ENCODE assay signal across 8 cellular contexts in genomic region chr7:47968852-47969774, GRCh38. TPM values are rescaled to one million over a fixed set of nuclear protein-coding genes. Genes with fewer than 3 reads are reported as not detected.
DNase-seq lines count a peak whose midpoint lies in the region; TF ChIP-seq lines count a peak whose summit lies in the region.

No MANE protein-coding gene starts in this region.

- H3K4me3 ChIP-seq in HEK293 (ENCODE audit: low read depth, low read length): no peak overlapping the region
- H3K4me3 ChIP-seq in mammary epithelial cell (replicated peaks in 1 of 3; ENCODE audit: insufficient read depth in 1 of 3, low read depth in 2 of 3, low read length in 3 of 3): no peak overlapping the region
- no peak overlapping the region for H3K4me3 ChIP-seq in kidney epithelial cell (ENCODE audit: low read depth, low read length)

- no peak overlapping the region for H3K4me2 ChIP-seq in mammary epithelial cell (ENCODE audit: insufficient read depth, low read depth, low read length)

- peaks cover 25 to 75% of the 10 kb centered on the region in 2 experiments for H3K36me3 ChIP-seq in HEK293 (ENCODE audit: control insufficient read depth in 2 of 2, insufficient read depth in 1 of 2, low read length in 2 of 2)
- peaks cover 34% of the 10 kb centered on the region for H3K36me3 ChIP-seq in mammary epithelial cell (ENCODE audit: insufficient read depth, low read length)
- peaks cover 7% of the 10 kb centered on the region for H3K36me3 ChIP-seq in kidney epithelial cell (ENCODE audit: control insufficient read depth, insufficient read depth, low read length)

- BruUV-seq in mammary epithelial cell (replicated peaks; lab: Mats Ljungman, UMichigan): no TSS peak

- H3K9ac ChIP-seq in mammary epithelial cell (ENCODE audit: insufficient read depth, low read length): no peak overlapping the region

- H2AFZ ChIP-seq in mammary epithelial cell (ENCODE audit: low read depth, low read length): no peak overlapping the region

- H3K4me1 ChIP-seq in HEK293 (ENCODE audit: control insufficient read depth, insufficient read depth, low read length) (no peaks in the 10 kb centered on the region), mammary epithelial cell (ENCODE audit: insufficient read depth, low read length) (no peaks in the 10 kb centered on the region)

- in situ Hi-C loops in mammary epithelial cell (cut with MboI; ENCODE audit: low sequenced_read_pairs in 2 of 2): no loop called here

- no peaks in the 10 kb centered on the region for H3K27me3 ChIP-seq in mammary epithelial cell (ENCODE audit: insufficient read depth, low read length)
- no peaks in the 10 kb centered on the region for H3K27me3 ChIP-seq in kidney epithelial cell (ENCODE audit: control insufficient read depth, insufficient read depth, low read length)

- CTCF ChIA-PET in HEK293 (lab: Yijun Ruan, JAX) (interaction anchor here (0.6 to 2.7 kb wide), 19 partner anchors 9 to 800 kb away, joined by 3 to 23 read pairs (median 3); partner anchors contain the start of gene PKD1L1), mammary epithelial cell (lab: Charles Lee; ENCODE audit: low non-redundant PET) (interaction anchor here (0.5 to 0.6 kb wide), 2 partner anchors 255 to 731 kb away, joined by 3 read pairs; no protein-coding TSS in a partner anchor)

- WGBS in mammary epithelial cell (ENCODE audit: low coverage, missing lambda C conversion rate): 66% methylated on average over 5 of the region's 5 CpGs

- peak; percentile 4 for DNase-seq in DMS79 treated with DMSO at 0.1 percent for 48 hours (lab: John Stamatoyannopoulos, UW)
- no peak for DNase-seq in DMS79 (lab: John Stamatoyannopoulos, UW)
- DNase-seq in NCI-H1092 treated with DMSO at 0.1 percent for 48 hours (lab: John Stamatoyannopoulos, UW): peak; percentile 67
- DNase-seq in UCSD-AML1 (lab: John Stamatoyannopoulos, UW; ENCODE audit: unreplicated experiment): peak; percentile 22
- DNase-seq in mammary epithelial cell: no peak
- DNase-seq in kidney epithelial cell (ENCODE audit: low read depth): no peak
- DNase-seq in stimulated activated CD4-positive, alpha-beta T cell treated with anti-CD3 and anti-CD28 coated beads, TNF-alpha, amount 100 ng/mL, for 24 hours (ENCODE audit: low read depth in 3 of 3): peak; percentile 22 to 57 (median 24)

- POLR2A ChIA-PET in HEK293 (lab: Yijun Ruan, JAX): interaction anchor here (1.1 kb wide), 1 partner anchor 120 kb away, joined by 7 read pairs; the partner anchor contains the start of gene UPP1

- dilution Hi-C loops in mammary epithelial cell (cut with HindIII; ENCODE audit: low sequenced_read_pairs): no loop called here

- H3K9me3 ChIP-seq in HEK293 (ENCODE audit: control insufficient read depth, insufficient read depth, low read depth, low read length): no peaks in the 10 kb centered on the region
- H3K9me3 ChIP-seq in mammary epithelial cell (replicated peaks; ENCODE audit: insufficient read depth, low read length): no peaks in the 10 kb centered on the region

- TF ChIP-seq CTCF in HEK293 (tag by site-specific recombination; IDR thresholded peaks at IDR 0.05) (0 out of 2 replicates have a peak, but pooled peaks have one; percentile 27), mammary epithelial cell (conservative IDR thresholded peaks at IDR 0.05 in 1 of 2, IDR thresholded peaks at IDR 0.05 in 1 of 2; ENCODE audit: extremely low read depth in 1 of 2, insufficient read depth in 1 of 2, low read depth in 1 of 2, low read length in 2 of 2) (peak; percentile 86 to 94), kidney epithelial cell (IDR thresholded peaks at IDR 0.05; ENCODE audit: insufficient read depth, low read length, poor library complexity, severe bottlenecking) (peak; percentile 88)

- H3K27ac ChIP-seq in HEK293 (ENCODE audit: extremely low read depth, low read depth, low read length): no peak overlapping the region
- H3K27ac ChIP-seq in mammary epithelial cell (ENCODE audit: insufficient read depth, low read depth, low read length): no peak overlapping the region

- no peaks in the 10 kb centered on the region for H3K79me2 ChIP-seq in mammary epithelial cell (ENCODE audit: insufficient read depth, low read length)

- H4K20me1 ChIP-seq in mammary epithelial cell (ENCODE audit: insufficient read depth, low read length): no peaks in the 10 kb centered on the region

- intact Hi-C loops in mammary epithelial cell (cut with micrococcal nuclease): loop anchor here (5.0 kb wide), 1 partner anchor 702 kb away; no protein-coding TSS in a partner anchor

TF ChIP-seq in HEK293, 187 proteins besides CTCF, POLR2A, EP300 and RAD21:
- TF ChIP-seq ZBTB48 (tag by site-specific recombination; IDR thresholded peaks at IDR 0.05) (no peak), ZNF677 (tag by site-specific recombination; IDR thresholded peaks at IDR 0.05) (peak; percentile 92), ZSCAN30 (tag by site-specific recombination; IDR thresholded peaks at IDR 0.05) (no peak), ZIC2 (tag by site-specific recombination; IDR thresholded peaks at IDR 0.05) (peak; percentile 28)

RNA-seq across cellular contexts. Expression of gene HUS1, which starts 10.3 kb away (rescaled TPM):
- 10 to 100 TPM; 31.3 to 36.8 TPM for total RNA-seq in mammary epithelial cell
- polyA plus RNA-seq in mammary epithelial cell: 23.2 TPM
- 12.4 TPM for polyA minus RNA-seq in mammary epithelial cell
- 12.0 and 13.4 TPM in 2 replicates for total RNA-seq in kidney epithelial cell

RNA-seq across cellular contexts. Expression of gene PKD1L1, which starts 20.8 kb away (rescaled TPM):
- total RNA-seq in mammary epithelial cell: under 1 TPM in 1 of 2 donors, not detected in 1; 0.17 TPM
- 0.09 TPM for polyA plus RNA-seq in mammary epithelial cell
- not detected for polyA minus RNA-seq in mammary epithelial cell
- total RNA-seq in kidney epithelial cell: 0.08 and 0.14 TPM in 2 replicates

RNA-seq across cellular contexts. Expression of gene SUN3, which starts 59.8 kb away (rescaled TPM):
- total RNA-seq in mammary epithelial cell (under 1 TPM in 1 of 2 donors, not detected in 1; 0.45 TPM), kidney epithelial cell (not detected in 2 replicates)
- polyA plus RNA-seq in mammary epithelial cell: 0.16 TPM
- polyA minus RNA-seq in mammary epithelial cell: not detected

Comparison
In these comparisons a context has a peak if more than half of its experiments do, and no peak if none do; other contexts are left out.
1. DNase-seq: peak in DMS79 treated with DMSO at 0.1 percent for 48 hours (single experiment), NCI-H1092 treated with DMSO at 0.1 percent for 48 hours (single experiment), UCSD-AML1 (single experiment) and stimulated activated CD4-positive, alpha-beta T cell treated with anti-CD3 and anti-CD28 coated beads, TNF-alpha, amount 100 ng/mL, for 24 hours (3 of 3); none in DMS79 (single experiment), mammary epithelial cell (single experiment) and kidney epithelial cell (single experiment).
2. CTCF ChIP-seq: peak in every context shown above with its lines; median percentile 90 in mammary epithelial cell; 88 in kidney epithelial cell; 27 in HEK293.